In the genomic region with DNA sequence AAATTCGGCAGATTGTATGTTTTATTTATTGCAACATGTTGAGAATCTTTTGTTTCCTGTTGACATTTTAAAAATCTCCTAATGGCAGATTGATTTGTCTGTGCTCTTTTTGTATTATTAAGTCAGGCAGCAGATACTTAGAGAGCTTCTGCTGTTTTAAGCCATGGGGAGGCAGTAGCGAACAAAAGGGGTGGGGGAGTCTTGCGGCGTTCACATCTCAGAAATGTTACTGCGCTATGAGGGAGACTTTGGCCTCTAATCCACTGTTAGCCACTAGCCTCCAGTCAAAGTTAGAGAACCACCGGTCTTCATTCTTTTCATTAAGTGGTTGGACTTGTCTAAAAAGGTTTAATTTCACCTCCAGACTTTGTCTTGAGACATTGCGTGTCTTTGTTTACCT, we compare ENCODE assay signal across 11 cellular contexts.
DNase-seq lines count a peak whose midpoint lies in the region; ATAC-seq and TF ChIP-seq lines count a peak whose summit lies in the region.
"Had no signal": no experiment of that assay in that cellular context is flagged by ENCODE, and none has a peak within 500 bp of the region (broad histone marks: within the 10 kb centered on the region; RNA-seq: fewer than 3 reads in every experiment).

No MANE protein-coding gene starts in this region.

- H2AK5ac ChIP-seq in neuronal stem cell (ENCODE audit: low read depth, low read length), result no peak overlapping the region

- H3K4me3 ChIP-seq in DOHH2 (ENCODE audit: low read length), result no peak overlapping the region
- no peak overlapping the region for H3K4me3 ChIP-seq in neuronal stem cell (ENCODE audit: low read length in 2 of 2)

- DNase-seq in NCI-H524 treated with DMSO at 0.1 percent for 48 hours (lab: John Stamatoyannopoulos, UW) (peak; percentile 18), ecto neural progenitor cell (ENCODE audit: low spot score) (peak; percentile 67), neuronal stem cell (ENCODE audit: low spot score) (peak; percentile 41)
- DNase-seq in activated CD4-positive, CD25-positive, alpha-beta regulatory T cell (lab: John Stamatoyannopoulos, UW), result no peak
- DNase-seq: stimulated activated CD4-positive, alpha-beta T cell treated with anti-CD3 and anti-CD28 coated beads, Interleukin-15, amount 100 ng/mL, for 24 hours; substantia nigra; SW 1271 had no signal

- TF ChIP-seq CTCF in DOHH2 (IDR thresholded peaks at IDR 0.05; ENCODE audit: low read depth, low read length, poor library complexity, severe bottlenecking), result peak; percentile 36

- H3K14ac ChIP-seq in neuronal stem cell (ENCODE audit: low read length), result no peak overlapping the region

- H2BK5ac ChIP-seq in neuronal stem cell (ENCODE audit: low read length), result no peak overlapping the region

- no CpG with 5 or more reads among the region's 7 CpGs for WGBS in neuronal stem cell (ENCODE audit: extremely low coverage in 2 of 2, insufficient read length in 2 of 2, insufficient replicate concordance in 1 of 2), 2 donors

- no peak overlapping the region for H3K23ac ChIP-seq in neuronal stem cell (ENCODE audit: low read depth, low read length, poor library complexity)

- H3K79me1 ChIP-seq in neuronal stem cell (ENCODE audit: low read depth, low read length), result peaks cover 2% of the 10 kb centered on the region

- H2BK15ac ChIP-seq in neuronal stem cell (ENCODE audit: low read length), result no peak overlapping the region

- H3K27me3 ChIP-seq in DOHH2 (ENCODE audit: control insufficient read depth, low read length) (no peaks in the 10 kb centered on the region), neuronal stem cell (ENCODE audit: control insufficient read depth in 3 of 3, insufficient read depth in 3 of 3, low read depth in 1 of 3, low read length in 3 of 3) (no peaks in the 10 kb centered on the region)

- H2AFZ ChIP-seq in neuronal stem cell (ENCODE audit: low read length), result no peak overlapping the region

- no peaks in the 10 kb centered on the region for H3K9me2 ChIP-seq in DOHH2 (replicated peaks; ENCODE audit: control insufficient read depth, low read length)

- H4K20me1 ChIP-seq in DOHH2 (ENCODE audit: control insufficient read depth, insufficient read depth, low read depth, low read length), result peaks cover 21% of the 10 kb centered on the region

- no peak overlapping the region for H3K4ac ChIP-seq in neuronal stem cell (ENCODE audit: low read length)

- H4K91ac ChIP-seq in neuronal stem cell (ENCODE audit: low read depth, low read length, poor library complexity), result no peak overlapping the region

- H3K79me2 ChIP-seq in DOHH2 (ENCODE audit: control insufficient read depth, low read length), result peaks cover 97% of the 10 kb centered on the region

- H3K18ac ChIP-seq in neuronal stem cell (ENCODE audit: low read length), result no peak overlapping the region

- H3F3A ChIP-seq in DOHH2 (ENCODE audit: control insufficient read depth, insufficient read depth), result peaks cover 17% of the 10 kb centered on the region

- H3K9me3 ChIP-seq in DOHH2 (ENCODE audit: control insufficient read depth, insufficient read depth, low read length), result no peaks in the 10 kb centered on the region
- no peaks in the 10 kb centered on the region for H3K9me3 ChIP-seq in neuronal stem cell (replicated peaks in 1 of 2; ENCODE audit: control insufficient read depth in 2 of 2, insufficient read depth in 1 of 2, low read depth in 1 of 2, low read length in 2 of 2)

- H3K4me1 ChIP-seq in DOHH2 (ENCODE audit: control insufficient read depth, low read length), result peaks cover 35% of the 10 kb centered on the region
- H3K4me1 ChIP-seq in neuronal stem cell (ENCODE audit: control insufficient read depth in 2 of 2, insufficient read depth in 1 of 2, low read depth in 1 of 2, low read length in 2 of 2), result peaks cover 14 to 19% of the 10 kb centered on the region in 2 donors

- no peak overlapping the region for H3K27ac ChIP-seq in DOHH2 (ENCODE audit: low read depth, low read length)
- no peak overlapping the region for H3K27ac ChIP-seq in neuronal stem cell (replicated peaks; ENCODE audit: low read length)

- no peak for ATAC-seq in HG03457 (IDR thresholded peaks at IDR 0.05; ENCODE audit: unreplicated experiment)
- no peak for ATAC-seq in GM19395 (IDR thresholded peaks at IDR 0.05; ENCODE audit: unreplicated experiment)
- ATAC-seq in HG03045 (IDR thresholded peaks at IDR 0.05; ENCODE audit: unreplicated experiment), result no peak

- peaks cover 5% of the 10 kb centered on the region for H3K36me3 ChIP-seq in DOHH2 (ENCODE audit: control insufficient read depth, low read length)
- H3K36me3 ChIP-seq in neuronal stem cell (replicated peaks in 1 of 2; ENCODE audit: control insufficient read depth in 2 of 2, insufficient read depth in 2 of 2, low read length in 2 of 2), result peaks cover 2 to 26% of the 10 kb centered on the region in 2 donors

- H2BK120ac ChIP-seq in neuronal stem cell (ENCODE audit: low read depth, low read length), result no peak overlapping the region

- H3K4me2 ChIP-seq in DOHH2 (ENCODE audit: low read length), result no peak overlapping the region
- H3K4me2 ChIP-seq in neuronal stem cell (ENCODE audit: insufficient read depth, low read length, poor library complexity, severe bottlenecking), result no peak overlapping the region

- no peak overlapping the region for H2BK12ac ChIP-seq in neuronal stem cell (ENCODE audit: low read length)

- H4K8ac ChIP-seq in neuronal stem cell (ENCODE audit: low read depth, low read length), result no peak overlapping the region

- H3K9ac ChIP-seq in neuronal stem cell (ENCODE audit: low read depth, low read length, poor library complexity), result no peak overlapping the region

Comparison
In these comparisons a context has a peak if more than half of its experiments do, and no peak if none do; other contexts are left out.
1. DNase-seq: peak in NCI-H524 treated with DMSO at 0.1 percent for 48 hours (single experiment), ecto neural progenitor cell (single experiment) and neuronal stem cell (single experiment); none in activated CD4-positive, CD25-positive, alpha-beta regulatory T cell (0 of 4).